ENCODE assay signal across 9 cellular contexts in the genomic region with DNA sequence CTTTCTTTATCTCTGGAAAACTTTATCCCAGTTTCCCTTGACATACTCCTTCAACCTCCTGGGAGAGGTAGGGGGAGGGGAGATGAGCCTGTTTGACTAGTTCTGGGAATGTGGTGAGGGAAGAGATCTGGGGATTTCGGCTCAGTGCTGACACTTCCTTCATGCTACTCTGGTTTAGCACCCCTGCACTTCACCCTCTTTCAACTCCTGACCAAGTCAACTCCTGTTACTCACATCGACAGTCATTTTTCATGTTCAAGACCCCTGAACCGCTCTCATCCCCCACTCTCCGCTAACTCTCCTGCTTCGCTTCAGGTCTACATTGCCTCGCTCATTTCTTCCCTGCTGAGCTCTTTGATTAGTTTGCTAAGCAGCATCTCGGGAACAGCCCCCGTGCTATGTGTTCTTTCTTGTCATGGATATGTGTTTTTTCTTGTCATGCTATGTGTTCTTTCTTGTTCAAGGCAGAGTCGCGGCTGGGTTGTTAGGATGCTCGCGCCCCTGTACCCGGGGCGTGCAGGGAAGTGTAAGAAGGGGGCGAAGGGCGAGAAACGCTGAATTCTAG. TPM values are rescaled to one million over a fixed set of nuclear protein-coding genes. Genes with fewer than 3 reads are reported as not detected.
DNase-seq lines count a peak whose midpoint lies in the region; ATAC-seq, FAIRE-seq and TF ChIP-seq lines count a peak whose summit lies in the region.
"Had no signal": no experiment of that assay in that cellular context is flagged by ENCODE, and none has a peak within 500 bp of the region (broad histone marks: within the 10 kb centered on the region; RNA-seq: fewer than 3 reads in every experiment).

No MANE protein-coding gene starts in this region.

- peak overlapping the region; percentile 70 to 92 for H3K4me3 ChIP-seq in muscle layer of colon (ENCODE audit: low read depth in 1 of 2, low read length in 2 of 2)
- peak overlapping the region; percentile 35 for H3K4me3 ChIP-seq in thymus (ENCODE audit: low read length)

- H3K36me3 ChIP-seq in muscle layer of colon (ENCODE audit: insufficient read depth, low read length) (no peaks in the 10 kb centered on the region), thymus (ENCODE audit: control insufficient read depth, insufficient read depth) (no peaks in the 10 kb centered on the region)

- H3K27ac ChIP-seq in epithelial cell of prostate = peak overlapping the region; percentile 79
- peak overlapping the region; percentile 88 for H3K27ac ChIP-seq in muscle layer of colon (ENCODE audit: low read depth, low read length)
- peak overlapping the region; percentile 38 for H3K27ac ChIP-seq in thymus (ENCODE audit: low read depth)

- H3K9me3 ChIP-seq in muscle layer of colon (ENCODE audit: low read length) (no peaks in the 10 kb centered on the region), thymus (ENCODE audit: control insufficient read depth) (no peaks in the 10 kb centered on the region)

- H3K27me3 ChIP-seq in muscle layer of colon (ENCODE audit: control insufficient read depth in 1 of 2, insufficient read depth in 2 of 2, low read length in 2 of 2) = no peaks in the 10 kb centered on the region
- no peaks in the 10 kb centered on the region for H3K27me3 ChIP-seq in thymus (ENCODE audit: control insufficient read depth, insufficient read depth)

- H3K9ac ChIP-seq in muscle layer of colon (ENCODE audit: low read length) = peak overlapping the region; percentile 77

- FAIRE-seq in GM12891 (lab: Jason Lieb, UNC) = peak; percentile 81
- FAIRE-seq: colon had no signal

- peaks cover 44% of the 10 kb centered on the region for H3K4me1 Mint-ChIP-seq in activated CD8-positive, alpha-beta memory T cell treated with anti-CD3 and anti-CD28 coated beads, Interleukin-2, amount 10 ng/mL, durations not matched to agents 7 days and 5 days

- H3K36me3 Mint-ChIP-seq in activated CD8-positive, alpha-beta memory T cell treated with anti-CD3 and anti-CD28 coated beads, Interleukin-2, amount 10 ng/mL, durations not matched to agents 7 days and 5 days = no peaks in the 10 kb centered on the region

- H3K4me1 ChIP-seq in muscle layer of colon (ENCODE audit: insufficient read depth, low read length) (peaks cover 21% of the 10 kb centered on the region), thymus (ENCODE audit: control insufficient read depth, insufficient read depth, low read length) (peaks cover 9% of the 10 kb centered on the region)

- H3K4me3 Mint-ChIP-seq in activated CD8-positive, alpha-beta memory T cell treated with anti-CD3 and anti-CD28 coated beads, Interleukin-2, amount 10 ng/mL, durations not matched to agents 7 days and 5 days = peak overlapping the region; percentile 89

- TF ChIP-seq POLR2A in GM12891 (IDR thresholded peaks at IDR 0.05; ENCODE audit: low read depth, low read length) = no peak

- no peaks in the 10 kb centered on the region for H3K9me3 Mint-ChIP-seq in activated CD8-positive, alpha-beta memory T cell treated with anti-CD3 and anti-CD28 coated beads, Interleukin-2, amount 10 ng/mL, durations not matched to agents 7 days and 5 days (ENCODE audit: low read depth)

- ATAC-seq in HG02798 (IDR thresholded peaks at IDR 0.05; ENCODE audit: poor library complexity, unreplicated experiment) (peak; percentile 15), HG03521 (IDR thresholded peaks at IDR 0.05; ENCODE audit: unreplicated experiment) (no peak)
- ATAC-seq in activated CD8-positive, alpha-beta memory T cell treated with anti-CD3 and anti-CD28 coated beads, Interleukin-2, amount 10 ng/mL, durations not matched to agents 7 days and 5 days = peak; percentile 38

- DNase-seq in GM12891 (ENCODE audit: insufficient read length, low spot score) = no peak
- peak; percentile 74 for DNase-seq in NCI-H345 treated with DMSO at 0.1 percent for 48 hours (lab: John Stamatoyannopoulos, UW; ENCODE audit: unreplicated experiment)
- peak; percentile 70 for DNase-seq in activated CD8-positive, alpha-beta memory T cell treated with anti-CD3 and anti-CD28 coated beads, Interleukin-2, amount 10 ng/mL, durations not matched to agents 7 days and 5 days
- DNase-seq in epithelial cell of prostate (ENCODE audit: low read depth, low spot score) = no peak

- H3K27me3 Mint-ChIP-seq in activated CD8-positive, alpha-beta memory T cell treated with anti-CD3 and anti-CD28 coated beads, Interleukin-2, amount 10 ng/mL, durations not matched to agents 7 days and 5 days = no peaks in the 10 kb centered on the region

- H3K27ac Mint-ChIP-seq in activated CD8-positive, alpha-beta memory T cell treated with anti-CD3 and anti-CD28 coated beads, Interleukin-2, amount 10 ng/mL, durations not matched to agents 7 days and 5 days = peak overlapping the region; percentile 96

- WGBS in thymus = 2% methylated on average over 17 of the region's 17 CpGs

- CTCF ChIA-PET in activated CD8-positive, alpha-beta memory T cell treated with anti-CD3 and anti-CD28 coated beads, Interleukin-2, amount 10 ng/mL, durations not matched to agents 7 days and 5 days (lab: Charles Lee) = interaction anchor here (0.8 to 6.5 kb wide), 11 partner anchors 17 to 101 kb away, joined by 3 to 66 read pairs (median 10); a partner anchor contains a TSS

TF ChIP-seq in GM12891, 5 proteins besides CTCF, POLR2A, EP300 and RAD21:
- TF ChIP-seq SPI1 (IDR thresholded peaks at IDR 0.05; ENCODE audit: low read depth, low read length) (no peak), TAF1 (IDR thresholded peaks at IDR 0.05; ENCODE audit: low read depth, low read length) (no peak), POU2F2 (IDR thresholded peaks at IDR 0.05; ENCODE audit: low read depth, low read length) (no peak), PAX5 (IDR thresholded peaks at IDR 0.05; ENCODE audit: insufficient read depth, low read length, severe bottlenecking) (no peak), POLR2AphosphoS5 (IDR thresholded peaks at IDR 0.05; ENCODE audit: low read depth, low read length) (no peak)

RNA-seq across cellular contexts. Expression of a gene that starts 16.6 kb away (rescaled TPM):
- 25.6 TPM for polyA plus RNA-seq in GM12891 (2012; ENCODE audit: low read depth, missing spikeins)
- 10 to 100 TPM; 52.5 to 62.9 TPM for total RNA-seq in activated CD8-positive, alpha-beta memory T cell treated with anti-CD3 and anti-CD28 coated beads, Interleukin-2, amount 10 ng/mL, durations not matched to agents 7 days and 5 days
- 67.9 TPM for polyA plus RNA-seq in thymus

Comparison
In these comparisons a context has a peak if more than half of its experiments do, and no peak if none do; other contexts are left out.
1. DNase-seq: peak in NCI-H345 treated with DMSO at 0.1 percent for 48 hours (single experiment) and activated CD8-positive, alpha-beta memory T cell treated with anti-CD3 and anti-CD28 coated beads, Interleukin-2, amount 10 ng/mL, durations not matched to agents 7 days and 5 days (single experiment); none in GM12891 (single experiment) and epithelial cell of prostate (single experiment).
2. H3K27ac ChIP-seq: peak in every context shown above with its lines; median percentile 88 in muscle layer of colon; 79 in epithelial cell of prostate; 38 in thymus.